21 cellular contexts compared by ENCODE assay signal in genomic region chr15:72013703-72014102, GRCh38.
"Had no signal": no experiment of that assay in that cellular context is flagged by ENCODE, and none has a peak within 500 bp of the region (broad histone marks: within the 10 kb centered on the region; RNA-seq: fewer than 3 reads in every experiment).

No MANE protein-coding gene starts in this region.

- H3K4me1 ChIP-seq: esophagus muscularis mucosa, foreskin keratinocyte, gastroesophageal sphincter, heart left ventricle had no signal

- H3K4me3 ChIP-seq: coronary artery, dorsolateral prefrontal cortex, esophagus muscularis mucosa, gastroesophageal sphincter, heart left ventricle, hepatocyte, lower lobe of right lung had no signal

- ATAC-seq: foreskin keratinocyte, gastroesophageal sphincter, heart left ventricle, left colon, left lobe of liver, left ventricle myocardium superior had no signal

- H3K27ac Mint-ChIP-seq: immature natural killer cell, mesothelial cell of epicardium had no signal

- H3K79me2 ChIP-seq: hepatocyte had no signal

- H3K9me3 ChIP-seq: esophagus muscularis mucosa, gastroesophageal sphincter, heart left ventricle, lower lobe of right lung had no signal

- H3K4me3 Mint-ChIP-seq: immature natural killer cell, mesothelial cell of epicardium had no signal

- H2AFZ ChIP-seq: hepatocyte had no signal

- H3K27ac ChIP-seq: coronary artery, dorsolateral prefrontal cortex, esophagus muscularis mucosa, foreskin keratinocyte, gastroesophageal sphincter, heart left ventricle, hepatocyte, lower lobe of right lung had no signal

- H3K4me2 ChIP-seq: hepatocyte had no signal

- H3K9me3 Mint-ChIP-seq: immature natural killer cell, mesothelial cell of epicardium had no signal

- DNase-seq: dermis blood vessel endothelial cell; dorsolateral prefrontal cortex; effector CD4-positive, alpha-beta T cell; effector memory CD4-positive, alpha-beta T cell; foreskin keratinocyte; heart left ventricle; hypothalamus; immature natural killer cell; islet precursor cell; kidney; kidney glomerular epithelial cell; left colon; left ventricle myocardium superior; lower lobe of right lung; mesenchymal stem cell had no signal

- H3K27me3 ChIP-seq: dorsolateral prefrontal cortex, esophagus muscularis mucosa, foreskin keratinocyte, gastroesophageal sphincter, heart left ventricle, hepatocyte had no signal

- H3K4me1 Mint-ChIP-seq: immature natural killer cell, mesothelial cell of epicardium had no signal
